In genomic region chr5:133889271-133889905, GRCh38 we compare ENCODE assay signal across 16 cellular contexts.
DNase-seq lines count a peak whose midpoint lies in the region; ATAC-seq and TF ChIP-seq lines count a peak whose summit lies in the region.
"Had no signal": no experiment of that assay in that cellular context is flagged by ENCODE, and none has a peak within 500 bp of the region (broad histone marks: within the 10 kb centered on the region; RNA-seq: fewer than 3 reads in every experiment).

No MANE protein-coding gene starts in this region.

- no peak overlapping the region for H3K27ac Mint-ChIP-seq in natural killer cell treated with Interleukin-12 subunit alpha and Interleukin-12 subunit beta and Interleukin-15 and Interleukin-18, amount 100 ng/mL, for 72 hours
- no peak overlapping the region for H3K27ac Mint-ChIP-seq in natural killer cell
- 0 out of 2 replicates have a peak overlapping the region, but pooled peaks have one; percentile 36 for H3K27ac Mint-ChIP-seq in WTC11
- no peak overlapping the region for H3K27ac Mint-ChIP-seq in mesothelial cell of epicardium
- H3K27ac Mint-ChIP-seq: CD4-positive, alpha-beta T cell; HFFc6; IgD-negative memory B cell had no signal

- peak; percentile 20 for DNase-seq in natural killer cell treated with Interleukin-12 subunit alpha and Interleukin-12 subunit beta and Interleukin-15 and Interleukin-18, amount 100 ng/mL, for 72 hours (ENCODE audit: low spot score)
- no peak for DNase-seq in natural killer cell
- DNase-seq in WTC11 (ENCODE audit: low spot score), result no peak
- peak; percentile 58 for DNase-seq in posterior vena cava (ENCODE audit: low spot score)
- DNase-seq in mesenchymal stem cell, result no peak
- DNase-seq in T-helper 1 cell, result no peak
- DNase-seq in mesothelial cell of epicardium (ENCODE audit: low spot score in 2 of 2, unreplicated experiment in 2 of 2), result no peak
- no peak for DNase-seq in cortex of kidney (lab: John Stamatoyannopoulos, UW)
- DNase-seq: Calu3; CD4-positive, alpha-beta T cell; DMS 273 treated with DMSO at 0.1 percent for 48 hours; HCEC 1CT; HFFc6 had no signal

- no peak overlapping the region for H3K4me3 ChIP-seq in mesenchymal stem cell (ENCODE audit: insufficient read depth in 1 of 2, low read depth in 1 of 2, low read length in 2 of 2)
- H3K4me3 ChIP-seq: GM12878 had no signal

- H3K9me3 ChIP-seq in mesenchymal stem cell (ENCODE audit: control insufficient read depth, low read length), result no peaks in the 10 kb centered on the region

- no peak for ATAC-seq in natural killer cell treated with Interleukin-12 subunit alpha and Interleukin-12 subunit beta and Interleukin-15 and Interleukin-18, amount 100 ng/mL, for 72 hours
- ATAC-seq in natural killer cell (no peak), WTC11 (no peak)

- no peaks in the 10 kb centered on the region for H3K4me1 Mint-ChIP-seq in natural killer cell treated with Interleukin-12 subunit alpha and Interleukin-12 subunit beta and Interleukin-15 and Interleukin-18, amount 100 ng/mL, for 72 hours (ENCODE audit: low read depth in 2 of 2)
- H3K4me1 Mint-ChIP-seq in natural killer cell (no peaks in the 10 kb centered on the region), WTC11 (no peaks in the 10 kb centered on the region), mesothelial cell of epicardium (peaks cover 35% of the 10 kb centered on the region)

- intact Hi-C loops in natural killer cell (cut with micrococcal nuclease) (no loop called here), posterior vena cava (cut with DNase I) (no loop called here)

- no peak overlapping the region for H2BK15ac ChIP-seq in mesenchymal stem cell (ENCODE audit: low read depth, poor library complexity, severe bottlenecking)

- TF ChIP-seq CTCF in natural killer cell (IDR thresholded peaks at IDR 0.05), result no peak
- TF ChIP-seq CTCF in WTC11 (IDR thresholded peaks at IDR 0.05), result no peak
- no peak for TF ChIP-seq CTCF in mesothelial cell of epicardium (IDR thresholded peaks at IDR 0.05; ENCODE audit: unreplicated experiment)

- POLR2A ChIA-PET in WTC11 (lab: Charles Lee), result no interaction called here

- H4K91ac ChIP-seq in mesenchymal stem cell (ENCODE audit: low read length), result no peak overlapping the region

- H3K27ac ChIP-seq in mesenchymal stem cell (ENCODE audit: low read length, poor library complexity, severe bottlenecking), result no peak overlapping the region
- H3K27ac ChIP-seq: 22Rv1 had no signal

- H3K4ac ChIP-seq in mesenchymal stem cell (ENCODE audit: low read depth in 1 of 2, low read length in 2 of 2), result no peak overlapping the region

- no peak overlapping the region for H2BK120ac ChIP-seq in mesenchymal stem cell (ENCODE audit: low read depth, low read length)

- no peak overlapping the region for H3K4me3 Mint-ChIP-seq in natural killer cell treated with Interleukin-12 subunit alpha and Interleukin-12 subunit beta and Interleukin-15 and Interleukin-18, amount 100 ng/mL, for 72 hours
- H3K4me3 Mint-ChIP-seq in natural killer cell (no peak overlapping the region), WTC11 (no peak overlapping the region), mesothelial cell of epicardium (no peak overlapping the region)
- H3K4me3 Mint-ChIP-seq: CD4-positive, alpha-beta T cell; HFFc6; IgD-negative memory B cell had no signal

- no peak overlapping the region for H2AK5ac ChIP-seq in mesenchymal stem cell (ENCODE audit: low read length, severe bottlenecking)

- CTCF ChIA-PET in WTC11 (lab: Charles Lee), result no interaction called here

- no peak overlapping the region for H2BK5ac ChIP-seq in mesenchymal stem cell (ENCODE audit: low read depth, low read length, poor library complexity, severe bottlenecking)

- H3K27me3 Mint-ChIP-seq in natural killer cell treated with Interleukin-12 subunit alpha and Interleukin-12 subunit beta and Interleukin-15 and Interleukin-18, amount 100 ng/mL, for 72 hours, result peaks cover 0 to 10% of the 10 kb centered on the region in 2 donors
- H3K27me3 Mint-ChIP-seq in natural killer cell (ENCODE audit: low read depth in 2 of 2) (peaks cover 3 to 6% of the 10 kb centered on the region in 2 donors), WTC11 (ENCODE audit: low read depth) (no peaks in the 10 kb centered on the region; the same call in 1 of the 2 replicates), mesothelial cell of epicardium (ENCODE audit: low read depth) (no peaks in the 10 kb centered on the region)

- H3K4me2 ChIP-seq in mesenchymal stem cell (ENCODE audit: low read length, poor library complexity, severe bottlenecking), result no peak overlapping the region

- no peak overlapping the region for H2BK12ac ChIP-seq in mesenchymal stem cell (ENCODE audit: low read length in 2 of 2)

- H3K4me1 ChIP-seq in mesenchymal stem cell (ENCODE audit: control insufficient read depth, insufficient read depth, low read depth, low read length), result peaks cover 5% of the 10 kb centered on the region

- no peak overlapping the region for H2AFZ ChIP-seq in mesenchymal stem cell (ENCODE audit: low read depth, low read length)

- no peaks in the 10 kb centered on the region for H3K9me3 Mint-ChIP-seq in natural killer cell treated with Interleukin-12 subunit alpha and Interleukin-12 subunit beta and Interleukin-15 and Interleukin-18, amount 100 ng/mL, for 72 hours
- H3K9me3 Mint-ChIP-seq in natural killer cell (no peaks in the 10 kb centered on the region), WTC11 (no peaks in the 10 kb centered on the region), mesothelial cell of epicardium (no peaks in the 10 kb centered on the region)
- H3K9me3 Mint-ChIP-seq: CD4-positive, alpha-beta T cell; HFFc6; IgD-negative memory B cell had no signal

- peaks cover 22 to 89% of the 10 kb centered on the region in 2 experiments for H3K27me3 ChIP-seq in mesenchymal stem cell (ENCODE audit: control insufficient read depth in 1 of 2, insufficient read depth in 1 of 2, low read length in 2 of 2)

- no peak overlapping the region for H3K14ac ChIP-seq in mesenchymal stem cell (ENCODE audit: low read length in 2 of 2)

- H3K23ac ChIP-seq in mesenchymal stem cell (ENCODE audit: low read length in 2 of 2), result no peak overlapping the region

- no peak overlapping the region for H4K8ac ChIP-seq in mesenchymal stem cell (ENCODE audit: low read length)

- H3K36me3 Mint-ChIP-seq in natural killer cell treated with Interleukin-12 subunit alpha and Interleukin-12 subunit beta and Interleukin-15 and Interleukin-18, amount 100 ng/mL, for 72 hours, result no peaks in the 10 kb centered on the region
- H3K36me3 Mint-ChIP-seq in natural killer cell, result no peaks in the 10 kb centered on the region
- H3K36me3 Mint-ChIP-seq in WTC11, result no peaks in the 10 kb centered on the region
- H3K36me3 Mint-ChIP-seq in mesothelial cell of epicardium, result no peaks in the 10 kb centered on the region

- H3K36me3 ChIP-seq in mesenchymal stem cell (ENCODE audit: control insufficient read depth in 1 of 2, insufficient read depth in 2 of 2, low read depth in 1 of 2, low read length in 2 of 2), result no peaks in the 10 kb centered on the region

- 81% methylated on average over 5 of the region's 6 CpGs for WGBS in mesenchymal stem cell

- no peak overlapping the region for H3K18ac ChIP-seq in mesenchymal stem cell (ENCODE audit: low read depth in 1 of 2, low read length in 2 of 2)

- H3K79me1 ChIP-seq in mesenchymal stem cell (replicated peaks; ENCODE audit: low read length, poor library complexity, severe bottlenecking), result no peaks in the 10 kb centered on the region

- no peak overlapping the region for H3K9ac ChIP-seq in mesenchymal stem cell (ENCODE audit: low read length)

TF ChIP-seq in WTC11, 78 proteins besides CTCF, POLR2A, EP300 and RAD21 (continues in another document):
- no peak for TF ChIP-seq ZNF219 (CRISPR knock-in tag; IDR thresholded peaks at IDR 0.05; ENCODE audit: borderline replicate concordance)
- TF ChIP-seq, protein P1, sequence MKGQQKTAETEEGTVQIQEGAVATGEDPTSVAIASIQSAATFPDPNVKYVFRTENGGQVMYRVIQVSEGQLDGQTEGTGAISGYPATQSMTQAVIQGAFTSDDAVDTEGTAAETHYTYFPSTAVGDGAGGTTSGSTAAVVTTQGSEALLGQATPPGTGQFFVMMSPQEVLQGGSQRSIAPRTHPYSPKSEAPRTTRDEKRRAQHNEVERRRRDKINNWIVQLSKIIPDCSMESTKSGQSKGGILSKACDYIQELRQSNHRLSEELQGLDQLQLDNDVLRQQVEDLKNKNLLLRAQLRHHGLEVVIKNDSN (CRISPR knock-in tag; IDR thresholded peaks at IDR 0.05), result no peak
- TF ChIP-seq ELF4 (CRISPR knock-in tag; IDR thresholded peaks at IDR 0.05; ENCODE audit: low read depth), result no peak
- no peak for TF ChIP-seq ZNF121 (CRISPR knock-in tag; IDR thresholded peaks at IDR 0.05)
- TF ChIP-seq, protein P2, sequence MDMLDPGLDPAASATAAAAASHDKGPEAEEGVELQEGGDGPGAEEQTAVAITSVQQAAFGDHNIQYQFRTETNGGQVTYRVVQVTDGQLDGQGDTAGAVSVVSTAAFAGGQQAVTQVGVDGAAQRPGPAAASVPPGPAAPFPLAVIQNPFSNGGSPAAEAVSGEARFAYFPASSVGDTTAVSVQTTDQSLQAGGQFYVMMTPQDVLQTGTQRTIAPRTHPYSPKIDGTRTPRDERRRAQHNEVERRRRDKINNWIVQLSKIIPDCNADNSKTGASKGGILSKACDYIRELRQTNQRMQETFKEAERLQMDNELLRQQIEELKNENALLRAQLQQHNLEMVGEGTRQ (CRISPR knock-in tag; IDR thresholded peaks at IDR 0.05), result no peak
- TF ChIP-seq FOXK1 (CRISPR knock-in tag; IDR thresholded peaks at IDR 0.05), result no peak
- TF ChIP-seq, protein P3, sequence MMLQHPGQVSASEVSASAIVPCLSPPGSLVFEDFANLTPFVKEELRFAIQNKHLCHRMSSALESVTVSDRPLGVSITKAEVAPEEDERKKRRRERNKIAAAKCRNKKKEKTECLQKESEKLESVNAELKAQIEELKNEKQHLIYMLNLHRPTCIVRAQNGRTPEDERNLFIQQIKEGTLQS (CRISPR knock-in tag; conservative IDR thresholded peaks at IDR 0.05), result no peak
- TF ChIP-seq NR2C2 (CRISPR knock-in tag; IDR thresholded peaks at IDR 0.05), result no peak
- no peak for TF ChIP-seq JAZF1 (CRISPR knock-in tag; IDR thresholded peaks at IDR 0.05)

Comparison
In these comparisons a context has a peak if more than half of its experiments do, and no peak if none do; other contexts are left out.
1. DNase-seq: peak in natural killer cell treated with Interleukin-12 subunit alpha and Interleukin-12 subunit beta and Interleukin-15 and Interleukin-18, amount 100 ng/mL, for 72 hours (single experiment) and posterior vena cava (single experiment); none in natural killer cell (single experiment), WTC11 (single experiment), mesenchymal stem cell (single experiment), T-helper 1 cell (0 of 5), mesothelial cell of epicardium (0 of 2) and cortex of kidney (single experiment).